In the genomic region with DNA sequence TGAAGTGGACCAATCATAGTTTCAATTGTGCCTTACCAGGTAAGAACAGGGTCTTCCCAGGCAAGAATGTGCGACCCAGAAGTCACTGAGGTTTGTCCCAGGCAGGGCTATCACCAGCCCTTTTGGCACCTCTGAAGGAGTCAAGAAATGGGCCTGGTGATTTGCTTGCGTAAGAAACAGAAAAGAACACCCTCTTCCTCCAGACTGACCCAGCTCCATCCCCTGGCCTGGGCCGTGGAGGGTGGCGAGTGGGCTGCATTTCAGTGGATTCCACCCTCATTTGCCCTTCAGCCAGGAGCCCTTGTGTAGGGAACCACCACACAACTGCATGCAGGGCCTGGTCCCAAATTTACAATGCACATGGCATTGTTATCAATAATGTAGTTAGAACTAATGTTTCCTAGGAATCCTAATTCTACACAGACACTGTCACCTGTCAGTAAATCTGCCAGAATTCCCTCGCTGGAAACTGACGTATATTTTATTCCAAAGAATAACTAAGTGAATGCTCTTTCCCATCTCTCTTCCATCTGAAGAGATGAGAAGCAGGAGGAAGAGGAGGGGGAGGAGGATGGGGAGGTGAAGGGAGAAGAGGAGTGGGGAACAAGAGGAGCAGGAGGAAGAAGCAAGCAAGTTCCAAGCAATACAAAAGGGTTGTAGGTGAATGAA, we compare ENCODE assay signal across 11 cellular contexts.
"Had no signal": no experiment of that assay in that cellular context is flagged by ENCODE, and none has a peak within 500 bp of the region (broad histone marks: within the 10 kb centered on the region; RNA-seq: fewer than 3 reads in every experiment).

No MANE protein-coding gene starts in this region.

- H3K9me3 Mint-ChIP-seq: activated T-cell treated with anti-CD3 and anti-CD28 coated beads, Interleukin-2, amount 50 U/mL, for 72 hours; nephron progenitor cell had no signal

- ATAC-seq: activated CD4-positive, CD25-positive, alpha-beta regulatory T cell treated with anti-CD3 and anti-CD28 coated beads, Interleukin-2, amount 50 U/mL, for 24 hours had no signal

- DNase-seq: activated CD4-positive, alpha-beta T cell treated with anti-CD3 and anti-CD28 coated beads, Interleukin-2, amount 50 U/mL, for 48 hours; activated naive CD4-positive, alpha-beta T cell; effector CD8-positive, alpha-beta T cell; hippocampal formation; nephron progenitor cell; stimulated activated CD4-positive, alpha-beta T cell treated with anti-CD3 and anti-CD28 coated beads, Interleukin-4, amount 100 ng/mL, for 4 hours; trophoblast cell had no signal

- H3K9ac ChIP-seq: parathyroid adenoma had no signal

- H2AFZ ChIP-seq: parathyroid adenoma had no signal

- H3K4me1 ChIP-seq: parathyroid adenoma had no signal

- H3K4me3 Mint-ChIP-seq: nephron progenitor cell had no signal

- H3K27ac ChIP-seq: coronary artery, parathyroid adenoma had no signal

- H3K79me2 ChIP-seq: parathyroid adenoma had no signal

- H3K4me3 ChIP-seq: coronary artery had no signal

- H3K27ac Mint-ChIP-seq: activated T-cell treated with anti-CD3 and anti-CD28 coated beads, Interleukin-2, amount 50 U/mL, for 72 hours; nephron progenitor cell had no signal
